1 cellular context compared by ENCODE assay signal in genomic region chr7:150686030-150686626, GRCh38.
TF ChIP-seq lines count a peak whose summit lies in the region.

No MANE protein-coding gene starts in this region.

TF ChIP-seq in H1, 55 proteins besides CTCF, POLR2A, EP300 and RAD21:
- TF ChIP-seq, protein P1, sequence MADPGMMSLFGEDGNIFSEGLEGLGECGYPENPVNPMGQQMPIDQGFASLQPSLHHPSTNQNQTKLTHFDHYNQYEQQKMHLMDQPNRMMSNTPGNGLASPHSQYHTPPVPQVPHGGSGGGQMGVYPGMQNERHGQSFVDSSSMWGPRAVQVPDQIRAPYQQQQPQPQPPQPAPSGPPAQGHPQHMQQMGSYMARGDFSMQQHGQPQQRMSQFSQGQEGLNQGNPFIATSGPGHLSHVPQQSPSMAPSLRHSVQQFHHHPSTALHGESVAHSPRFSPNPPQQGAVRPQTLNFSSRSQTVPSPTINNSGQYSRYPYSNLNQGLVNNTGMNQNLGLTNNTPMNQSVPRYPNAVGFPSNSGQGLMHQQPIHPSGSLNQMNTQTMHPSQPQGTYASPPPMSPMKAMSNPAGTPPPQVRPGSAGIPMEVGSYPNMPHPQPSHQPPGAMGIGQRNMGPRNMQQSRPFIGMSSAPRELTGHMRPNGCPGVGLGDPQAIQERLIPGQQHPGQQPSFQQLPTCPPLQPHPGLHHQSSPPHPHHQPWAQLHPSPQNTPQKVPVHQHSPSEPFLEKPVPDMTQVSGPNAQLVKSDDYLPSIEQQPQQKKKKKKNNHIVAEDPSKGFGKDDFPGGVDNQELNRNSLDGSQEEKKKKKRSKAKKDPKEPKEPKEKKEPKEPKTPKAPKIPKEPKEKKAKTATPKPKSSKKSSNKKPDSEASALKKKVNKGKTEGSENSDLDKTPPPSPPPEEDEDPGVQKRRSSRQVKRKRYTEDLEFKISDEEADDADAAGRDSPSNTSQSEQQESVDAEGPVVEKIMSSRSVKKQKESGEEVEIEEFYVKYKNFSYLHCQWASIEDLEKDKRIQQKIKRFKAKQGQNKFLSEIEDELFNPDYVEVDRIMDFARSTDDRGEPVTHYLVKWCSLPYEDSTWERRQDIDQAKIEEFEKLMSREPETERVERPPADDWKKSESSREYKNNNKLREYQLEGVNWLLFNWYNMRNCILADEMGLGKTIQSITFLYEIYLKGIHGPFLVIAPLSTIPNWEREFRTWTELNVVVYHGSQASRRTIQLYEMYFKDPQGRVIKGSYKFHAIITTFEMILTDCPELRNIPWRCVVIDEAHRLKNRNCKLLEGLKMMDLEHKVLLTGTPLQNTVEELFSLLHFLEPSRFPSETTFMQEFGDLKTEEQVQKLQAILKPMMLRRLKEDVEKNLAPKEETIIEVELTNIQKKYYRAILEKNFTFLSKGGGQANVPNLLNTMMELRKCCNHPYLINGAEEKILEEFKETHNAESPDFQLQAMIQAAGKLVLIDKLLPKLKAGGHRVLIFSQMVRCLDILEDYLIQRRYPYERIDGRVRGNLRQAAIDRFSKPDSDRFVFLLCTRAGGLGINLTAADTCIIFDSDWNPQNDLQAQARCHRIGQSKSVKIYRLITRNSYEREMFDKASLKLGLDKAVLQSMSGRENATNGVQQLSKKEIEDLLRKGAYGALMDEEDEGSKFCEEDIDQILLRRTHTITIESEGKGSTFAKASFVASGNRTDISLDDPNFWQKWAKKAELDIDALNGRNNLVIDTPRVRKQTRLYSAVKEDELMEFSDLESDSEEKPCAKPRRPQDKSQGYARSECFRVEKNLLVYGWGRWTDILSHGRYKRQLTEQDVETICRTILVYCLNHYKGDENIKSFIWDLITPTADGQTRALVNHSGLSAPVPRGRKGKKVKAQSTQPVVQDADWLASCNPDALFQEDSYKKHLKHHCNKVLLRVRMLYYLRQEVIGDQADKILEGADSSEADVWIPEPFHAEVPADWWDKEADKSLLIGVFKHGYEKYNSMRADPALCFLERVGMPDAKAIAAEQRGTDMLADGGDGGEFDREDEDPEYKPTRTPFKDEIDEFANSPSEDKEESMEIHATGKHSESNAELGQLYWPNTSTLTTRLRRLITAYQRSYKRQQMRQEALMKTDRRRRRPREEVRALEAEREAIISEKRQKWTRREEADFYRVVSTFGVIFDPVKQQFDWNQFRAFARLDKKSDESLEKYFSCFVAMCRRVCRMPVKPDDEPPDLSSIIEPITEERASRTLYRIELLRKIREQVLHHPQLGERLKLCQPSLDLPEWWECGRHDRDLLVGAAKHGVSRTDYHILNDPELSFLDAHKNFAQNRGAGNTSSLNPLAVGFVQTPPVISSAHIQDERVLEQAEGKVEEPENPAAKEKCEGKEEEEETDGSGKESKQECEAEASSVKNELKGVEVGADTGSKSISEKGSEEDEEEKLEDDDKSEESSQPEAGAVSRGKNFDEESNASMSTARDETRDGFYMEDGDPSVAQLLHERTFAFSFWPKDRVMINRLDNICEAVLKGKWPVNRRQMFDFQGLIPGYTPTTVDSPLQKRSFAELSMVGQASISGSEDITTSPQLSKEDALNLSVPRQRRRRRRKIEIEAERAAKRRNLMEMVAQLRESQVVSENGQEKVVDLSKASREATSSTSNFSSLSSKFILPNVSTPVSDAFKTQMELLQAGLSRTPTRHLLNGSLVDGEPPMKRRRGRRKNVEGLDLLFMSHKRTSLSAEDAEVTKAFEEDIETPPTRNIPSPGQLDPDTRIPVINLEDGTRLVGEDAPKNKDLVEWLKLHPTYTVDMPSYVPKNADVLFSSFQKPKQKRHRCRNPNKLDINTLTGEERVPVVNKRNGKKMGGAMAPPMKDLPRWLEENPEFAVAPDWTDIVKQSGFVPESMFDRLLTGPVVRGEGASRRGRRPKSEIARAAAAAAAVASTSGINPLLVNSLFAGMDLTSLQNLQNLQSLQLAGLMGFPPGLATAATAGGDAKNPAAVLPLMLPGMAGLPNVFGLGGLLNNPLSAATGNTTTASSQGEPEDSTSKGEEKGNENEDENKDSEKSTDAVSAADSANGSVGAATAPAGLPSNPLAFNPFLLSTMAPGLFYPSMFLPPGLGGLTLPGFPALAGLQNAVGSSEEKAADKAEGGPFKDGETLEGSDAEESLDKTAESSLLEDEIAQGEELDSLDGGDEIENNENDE (IDR thresholded peaks at IDR 0.05; ENCODE audit: insufficient replicate concordance, low read length): no peak
- TF ChIP-seq YY1 (IDR thresholded peaks at IDR 0.05; ENCODE audit: low read depth, low read length) (no peak), SP2 (IDR thresholded peaks at IDR 0.05; ENCODE audit: low read length) (no peak), SIX5 (IDR thresholded peaks at IDR 0.05; ENCODE audit: low read depth, low read length) (no peak), ATF2 (IDR thresholded peaks at IDR 0.05; ENCODE audit: low read length) (no peak), NANOG (IDR thresholded peaks at IDR 0.05; ENCODE audit: insufficient read depth, low read depth, low read length, poor library complexity, severe bottlenecking) (no peak), KDM5A (IDR thresholded peaks at IDR 0.05; ENCODE audit: low read length) (no peak), POU5F1 (IDR thresholded peaks at IDR 0.05; ENCODE audit: low read depth, low read length) (no peak), PHF8 (conservative IDR thresholded peaks at IDR 0.05; ENCODE audit: low read depth, low read length) (no peak), RFX5 (IDR thresholded peaks at IDR 0.05; ENCODE audit: borderline replicate concordance, low read depth, low read length) (no peak), HDAC6 (IDR thresholded peaks at IDR 0.05; ENCODE audit: low read depth, low read length) (no peak), JUN (IDR thresholded peaks at IDR 0.05; ENCODE audit: low read depth, low read length) (no peak), HDAC2 (IDR thresholded peaks at IDR 0.05; ENCODE audit: borderline replicate concordance in 1 of 2, low read depth in 2 of 2, low read length in 2 of 2) (no peak)
